In the genomic region with DNA sequence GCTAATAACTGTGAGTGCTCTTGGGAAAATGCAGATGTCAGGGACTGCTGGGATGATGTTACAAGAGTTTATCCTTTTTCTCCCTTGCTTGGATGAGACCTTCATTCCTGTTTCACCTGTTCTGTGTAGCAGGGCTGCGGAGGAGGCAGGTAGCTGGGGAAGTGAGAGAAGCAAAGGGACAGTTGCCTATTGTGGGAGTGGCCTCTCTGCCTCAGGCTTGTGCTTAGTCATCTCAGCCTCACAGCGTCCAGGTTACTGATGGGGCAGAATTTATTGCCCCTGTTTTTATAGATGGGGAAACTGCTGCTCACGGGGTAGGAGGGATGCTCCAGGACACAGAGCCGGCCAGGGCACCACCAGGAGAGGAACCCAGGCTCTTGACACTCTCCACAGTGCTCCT, we compare ENCODE assay signal across 8 cellular contexts. TPM values are rescaled to one million over a fixed set of nuclear protein-coding genes. Genes with fewer than 3 reads are reported as not detected.
DNase-seq lines count a peak whose midpoint lies in the region; ATAC-seq and TF ChIP-seq lines count a peak whose summit lies in the region.

No MANE protein-coding gene starts in this region.

- H3K4me2 ChIP-seq in fibroblast of lung (ENCODE audit: extremely low read depth, insufficient read depth, low read length): peak overlapping the region; percentile 34

- CTCF ChIA-PET in RWPE1 (lab: Yijun Ruan, JAX): no interaction called here

- peaks cover 0 to 8% (median 0%) of the 10 kb centered on the region in 9 donors for H3K36me3 ChIP-seq in heart left ventricle
- no peaks in the 10 kb centered on the region for H3K36me3 ChIP-seq in fibroblast of lung (ENCODE audit: control insufficient read depth, insufficient read depth, low read length)
- no peaks in the 10 kb centered on the region for H3K36me3 ChIP-seq in gastrocnemius medialis

- H3K9me3 ChIP-seq in heart left ventricle: no peaks in the 10 kb centered on the region
- H3K9me3 ChIP-seq in fibroblast of lung (ENCODE audit: control insufficient read depth, insufficient read depth, low read depth, low read length): no peaks in the 10 kb centered on the region
- H3K9me3 ChIP-seq in gastrocnemius medialis: no peaks in the 10 kb centered on the region

- DNase-seq in heart left ventricle: peak in 1 of 5 donors; percentile 31
- DNase-seq in Right ventricle myocardium superior: no peak
- DNase-seq in RWPE1 (ENCODE audit: low spot score): peak; percentile 69
- peak in 1 of 2 donors; percentile 20 for DNase-seq in fibroblast of lung (ENCODE audit: low read depth in 2 of 2)
- peak; percentile 38 to 79 for DNase-seq in gastrocnemius medialis
- no peak for DNase-seq in cerebellar nuclear complex (lab: John Stamatoyannopoulos, UW)
- DNase-seq in NCI-H2196 (lab: John Stamatoyannopoulos, UW; ENCODE audit: unreplicated experiment): no peak

- intact Hi-C loops in heart left ventricle (cut with DNase I): loop anchor here in 2 of 10 donors (10.0 kb wide), 2 partner anchors 82 to 158 kb away; no protein-coding TSS in a partner anchor
- intact Hi-C loops in Right ventricle myocardium superior (cut with DNase I): no loop called here
- intact Hi-C loops in gastrocnemius medialis (cut with DNase I; ENCODE audit: low total_unique reads): loop anchor here (5.0 kb wide), 1 partner anchor 205 kb away; no protein-coding TSS in a partner anchor

- no peak overlapping the region for H3K9ac ChIP-seq in fibroblast of lung (ENCODE audit: insufficient read depth, low read length)

- H3K27ac ChIP-seq in heart left ventricle (peak overlapping the region in 8 of 12 donors; percentile 22 to 98 (median 95)), RWPE1 (peak overlapping the region; percentile 24; the same call in 1 of the 2 replicates), fibroblast of lung (ENCODE audit: insufficient read depth, low read length) (no peak overlapping the region), gastrocnemius medialis (peak overlapping the region; percentile 88 to 95 (median 92))

- peaks cover 18% of the 10 kb centered on the region for H3K79me2 ChIP-seq in fibroblast of lung (ENCODE audit: control insufficient read depth, insufficient read depth, low read length)

- no peaks in the 10 kb centered on the region for H4K20me1 ChIP-seq in fibroblast of lung (ENCODE audit: control insufficient read depth, extremely low read depth, insufficient read depth, low read length)

- H3K27me3 ChIP-seq in heart left ventricle (no peaks in the 10 kb centered on the region), fibroblast of lung (ENCODE audit: control insufficient read depth, insufficient read depth, low read length) (no peaks in the 10 kb centered on the region), gastrocnemius medialis (no peaks in the 10 kb centered on the region)

- H3K4me3 ChIP-seq in heart left ventricle (peak overlapping the region in 4 of 12 donors; percentile 79 to 95 (median 94)), fibroblast of lung (replicated peaks in 1 of 4; ENCODE audit: control extremely low read depth in 1 of 4, insufficient read depth in 1 of 4, low read depth in 3 of 4, low read length in 4 of 4) (peak overlapping the region in 2 of 4 experiments; percentile 41 to 88), gastrocnemius medialis (peak overlapping the region in 3 of 4 donors; percentile 83 to 95 (median 92))

- WGBS in heart left ventricle, 4 donors: 55 to 71% (median 67%) methylated on average over 4 of the region's 4 CpGs

- H3K4me1 ChIP-seq in heart left ventricle (peaks cover 0 to 30% (median 17%) of the 10 kb centered on the region in 12 donors), fibroblast of lung (ENCODE audit: control insufficient read depth, extremely low read depth, insufficient read depth, low read length) (peaks cover 2% of the 10 kb centered on the region), gastrocnemius medialis (peaks cover 15 to 28% of the 10 kb centered on the region in 2 donors)

- in situ Hi-C loops in gastrocnemius medialis (cut with MboI; ENCODE audit: low sequenced_read_pairs in 4 of 4): loop anchor here in 1 of 4 donors (5.0 kb wide), 1 partner anchor 45 kb away; no protein-coding TSS in a partner anchor

- POLR2A ChIA-PET in RWPE1 (lab: Yijun Ruan, JAX; ENCODE audit: low non-redundant PET): no interaction called here

- TF ChIP-seq CTCF in heart left ventricle (IDR thresholded peaks at IDR 0.05): no peak
- TF ChIP-seq CTCF in RWPE1 (conservative IDR thresholded peaks at IDR 0.05; ENCODE audit: low read depth): no peak
- TF ChIP-seq CTCF in fibroblast of lung (conservative IDR thresholded peaks at IDR 0.05 in 1 of 2, IDR thresholded peaks at IDR 0.05 in 1 of 2; ENCODE audit: low read depth in 1 of 2, low read length in 2 of 2): no peak
- TF ChIP-seq CTCF in gastrocnemius medialis (IDR thresholded peaks at IDR 0.05 in 4 of 5, conservative IDR thresholded peaks at IDR 0.05 in 1 of 5): no peak

- H2AFZ ChIP-seq in fibroblast of lung (ENCODE audit: low read length): no peak overlapping the region

- no peak for TF ChIP-seq POLR2A in heart left ventricle (IDR thresholded peaks at IDR 0.05)
- TF ChIP-seq POLR2A in gastrocnemius medialis (IDR thresholded peaks at IDR 0.05): peak in 1 of 2 donors; percentile 19

- ATAC-seq in heart left ventricle (no peak), Right ventricle myocardium superior (ENCODE audit: poor library complexity) (no peak), gastrocnemius medialis (peak; percentile 39 to 52), HG03196 (IDR thresholded peaks at IDR 0.05; ENCODE audit: unreplicated experiment) (no peak)

RNA-seq across cellular contexts. Expression of gene STX3, which starts 1.7 kb away (rescaled TPM):
- 10 to 100 TPM in 4 of 9 donors, 1 to 10 TPM in 5; 7.7 to 16.5 (median 10.0) TPM for total RNA-seq in heart left ventricle
- 10 to 100 TPM in 1 of 2 donors, 1 to 10 TPM in 1; 6.8 to 16.6 TPM for polyA plus RNA-seq in heart left ventricle
- total RNA-seq in Right ventricle myocardium superior: 9.2 TPM
- 19.0 and 23.9 TPM in 2 replicates for total RNA-seq in fibroblast of lung
- 21.9 and 22.0 TPM in 2 replicates for polyA plus RNA-seq in fibroblast of lung
- 11.1 and 14.8 TPM in 2 replicates for polyA plus RNA-seq in fibroblast of lung (2012)
- 4.7 and 7.6 TPM in 2 replicates for polyA minus RNA-seq in fibroblast of lung (ENCODE audit: low replicate concordance)
- total RNA-seq in gastrocnemius medialis: 10 to 100 TPM in 2 of 4 donors, 1 to 10 TPM in 2; 8.3 to 23.4 (median 15.8) TPM

RNA-seq across cellular contexts. Expression of gene OR10V1, which starts 43.2 kb away (rescaled TPM):
- total RNA-seq in heart left ventricle (not detected), Right ventricle myocardium superior (not detected), fibroblast of lung (not detected in 2 replicates), gastrocnemius medialis (not detected)
- polyA plus RNA-seq in heart left ventricle (not detected), fibroblast of lung (not detected in 2 replicates)
- not detected in 2 replicates for polyA plus RNA-seq in fibroblast of lung (2012)
- polyA minus RNA-seq in fibroblast of lung (ENCODE audit: low replicate concordance): 2.9 TPM in 1 of 2 replicates, not detected in the other

RNA-seq across cellular contexts. Expression of gene MRPL16, which starts 53.7 kb away (rescaled TPM):
- total RNA-seq in heart left ventricle: 100 to 1,000 TPM in 1 of 9 donors, 10 to 100 TPM in 8; 59.3 to 117 (median 84.9) TPM
- polyA plus RNA-seq in heart left ventricle: 100 to 1,000 TPM in 1 of 2 donors, 10 to 100 TPM in 1; 73.6 to 124 TPM
- 95.3 TPM for total RNA-seq in Right ventricle myocardium superior
- 39.3 and 43.1 TPM in 2 replicates for total RNA-seq in fibroblast of lung
- 64.9 and 70.9 TPM in 2 replicates for polyA plus RNA-seq in fibroblast of lung
- 47.8 and 52.5 TPM in 2 replicates for polyA plus RNA-seq in fibroblast of lung (2012)
- polyA minus RNA-seq in fibroblast of lung (ENCODE audit: low replicate concordance): 9.9 and 19.2 TPM in 2 replicates
- 10 to 100 TPM; 33.7 to 78.2 (median 38.3) TPM for total RNA-seq in gastrocnemius medialis

Comparison
In these comparisons a context has a peak if more than half of its experiments do, and no peak if none do; other contexts are left out.
1. ATAC-seq: peak in gastrocnemius medialis (2 of 2); none in heart left ventricle (0 of 4), Right ventricle myocardium superior (single experiment) and HG03196 (single experiment).
2. DNase-seq: peak in RWPE1 (single experiment) and gastrocnemius medialis (2 of 2); none in Right ventricle myocardium superior (single experiment), cerebellar nuclear complex (0 of 2) and NCI-H2196 (single experiment).